25 cellular contexts compared by ENCODE assay signal in the genomic region with DNA sequence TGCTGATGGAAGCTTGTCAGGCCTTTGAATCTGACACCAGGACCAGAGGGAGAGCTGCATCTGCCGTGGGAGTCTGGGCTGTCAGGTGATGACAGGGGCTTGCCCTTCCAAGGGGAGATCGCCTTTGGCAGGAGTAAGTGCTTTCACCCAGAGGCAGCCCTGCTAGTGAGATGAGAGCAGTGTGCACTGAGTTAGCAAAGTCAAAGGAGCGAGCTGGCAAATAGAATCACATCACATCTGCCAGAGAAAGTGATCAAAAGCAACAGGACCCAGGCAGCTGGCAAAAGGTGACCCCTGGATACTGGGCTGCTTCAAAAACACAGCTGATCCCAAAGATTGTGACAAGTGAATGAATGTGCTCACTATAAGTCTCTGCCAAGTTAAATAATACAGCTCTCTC. TPM values are rescaled to one million over a fixed set of nuclear protein-coding genes. Genes with fewer than 3 reads are reported as not detected.
A peak's percentile ranks its signal among the peaks of the same experiment; 100 is the strongest.
DNase-seq lines count a peak whose midpoint lies in the region; ATAC-seq, FAIRE-seq and TF ChIP-seq lines count a peak whose summit lies in the region.
"Had no signal": no experiment of that assay in that cellular context is flagged by ENCODE, and none has a peak within 500 bp of the region (broad histone marks: within the 10 kb centered on the region; RNA-seq: fewer than 3 reads in every experiment).

No MANE protein-coding gene starts in this region.

- H3K27me3 Mint-ChIP-seq in CD4-positive, alpha-beta T cell = peaks cover 18% of the 10 kb centered on the region

- H3K9me3 ChIP-seq in left ventricle myocardium inferior (replicated peaks) (no peaks in the 10 kb centered on the region), K562 (replicated peaks; ENCODE audit: control insufficient read depth, insufficient read depth, low read depth, low read length) (no peaks in the 10 kb centered on the region), osteoblast (ENCODE audit: low read depth, low read length) (no peaks in the 10 kb centered on the region)
- H3K9me3 ChIP-seq in CD4-positive, alpha-beta T cell (ENCODE audit: control insufficient read depth, low read length) = no peaks in the 10 kb centered on the region
- H3K9me3 ChIP-seq: A549, Peyer's patch had no signal

- intact Hi-C loops in left ventricle myocardium inferior (cut with micrococcal nuclease) = no loop called here
- intact Hi-C loops in Right ventricle myocardium inferior (cut with DNase I) = no loop called here
- intact Hi-C loops in K562 (cut with micrococcal nuclease) = loop anchor here (5.0 kb wide), 1 partner anchor 72 kb away; no protein-coding TSS in a partner anchor
- intact Hi-C loops in CD4-positive, alpha-beta T cell (cut with DNase I, micrococcal nuclease) = no loop called here

- H3K4me1 ChIP-seq in left ventricle myocardium inferior (no peaks in the 10 kb centered on the region), K562 (replicated peaks in 1 of 2; ENCODE audit: control insufficient read depth in 2 of 2, insufficient read depth in 2 of 2, low read length in 2 of 2) (peaks cover 0 to 3% of the 10 kb centered on the region in 2 experiments; a peak in 2 of 5 replicates), osteoblast (ENCODE audit: insufficient read depth, low read length) (no peaks in the 10 kb centered on the region)
- H3K4me1 ChIP-seq: A549, Peyer's patch had no signal

- no peak for TF ChIP-seq CTCF in left ventricle myocardium inferior (IDR thresholded peaks at IDR 0.05; ENCODE audit: borderline replicate concordance)
- TF ChIP-seq CTCF in K562 (IDR thresholded peaks at IDR 0.05 in 2 of 3, conservative IDR thresholded peaks at IDR 0.05 in 1 of 3; ENCODE audit: insufficient read depth in 2 of 3, low read depth in 1 of 3, low read length in 3 of 3) = no peak
- TF ChIP-seq CTCF in osteoblast (IDR thresholded peaks at IDR 0.05; ENCODE audit: extremely low read depth, low read depth, low read length) = no peak
- TF ChIP-seq CTCF in CD4-positive, alpha-beta T cell (IDR thresholded peaks at IDR 0.05) = no peak

- TF ChIP-seq POLR2A in K562 (conservative IDR thresholded peaks at IDR 0.05) = no peak

- H3K4me1 Mint-ChIP-seq in CD4-positive, alpha-beta T cell (ENCODE audit: low read depth) = no peaks in the 10 kb centered on the region
- H3K4me1 Mint-ChIP-seq: T-cell had no signal

- CTCF ChIA-PET in K562 (lab: Yijun Ruan, JAX; ENCODE audit: low intra/inter-chr PET ratio) = no interaction called here
- CTCF ChIA-PET in CD4-positive, alpha-beta T cell (lab: Charles Lee) = no interaction called here

- H3K36me3 ChIP-seq in left ventricle myocardium inferior (no peaks in the 10 kb centered on the region), K562 (ENCODE audit: control insufficient read depth, insufficient read depth, low read length) (peaks cover 3% of the 10 kb centered on the region; the same call in 1 of the 3 replicates), osteoblast (ENCODE audit: insufficient read depth, low read length) (no peaks in the 10 kb centered on the region)
- H3K36me3 ChIP-seq: Peyer's patch had no signal

- H3K4me3 Mint-ChIP-seq in CD4-positive, alpha-beta T cell = no peak overlapping the region
- H3K4me3 Mint-ChIP-seq: CD8-positive, alpha-beta T cell; T-cell; T-helper 2 cell treated with Interferon-gamma antibody and Interleukin-4, amounts not matched to agents 5 μg/mL and 100 μg/mL, for 36 hours had no signal

- no peaks in the 10 kb centered on the region for H3K27me3 ChIP-seq in left ventricle myocardium inferior (ENCODE audit: low read depth)
- no peaks in the 10 kb centered on the region for H3K27me3 ChIP-seq in K562 (ENCODE audit: control insufficient read depth in 2 of 2, insufficient read depth in 2 of 2, low read length in 2 of 2)
- no peaks in the 10 kb centered on the region for H3K27me3 ChIP-seq in osteoblast (ENCODE audit: insufficient read depth, low read length)
- H3K27me3 ChIP-seq in CD4-positive, alpha-beta T cell (ENCODE audit: control insufficient read depth, insufficient read depth, low read length) = no peaks in the 10 kb centered on the region
- H3K27me3 ChIP-seq: Peyer's patch had no signal

- peak overlapping the region; percentile 5 for H3K4me3 ChIP-seq in left ventricle myocardium inferior
- no peak overlapping the region for H3K4me3 ChIP-seq in K562
- no peak overlapping the region for H3K4me3 ChIP-seq in osteoblast (ENCODE audit: insufficient read depth, low read length)
- H3K4me3 ChIP-seq: A549, Peyer's patch had no signal

- no peak overlapping the region for H3K27ac ChIP-seq in left ventricle myocardium inferior (replicated peaks)
- H3K27ac ChIP-seq in K562 (ENCODE audit: extremely low read depth, low read depth, low read length) = peak overlapping the region; percentile 47; the same call in 2 of the 3 replicates
- H3K27ac ChIP-seq in osteoblast (ENCODE audit: low read depth, low read length) = no peak overlapping the region
- H3K27ac ChIP-seq in CD4-positive, alpha-beta T cell (ENCODE audit: low read depth, low read length) = no peak overlapping the region
- H3K27ac ChIP-seq: A549, Peyer's patch had no signal

- no peak for TF ChIP-seq RAD21 in K562 (CRISPR knock-in tag; conservative IDR thresholded peaks at IDR 0.05 in 1 of 2, IDR thresholded peaks at IDR 0.05 in 1 of 2)

- TF ChIP-seq EP300 in K562 (IDR thresholded peaks at IDR 0.05; ENCODE audit: low read length) = no peak

- FAIRE-seq in K562 (lab: Jason Lieb, UNC) = no peak
- FAIRE-seq: A549, HepG2 had no signal

- WGBS in K562 (ENCODE audit: insufficient coverage, low coverage, missing lambda C conversion rate) = 76% methylated on average over 3 of the region's 3 CpGs

- peak overlapping the region in 1 of 2 experiments; percentile 87; a peak in 2 of 4 replicates for H3K9ac ChIP-seq in K562 (ENCODE audit: insufficient read depth in 1 of 2, low read depth in 2 of 2, low read length in 2 of 2)

- H3K9me3 Mint-ChIP-seq in CD4-positive, alpha-beta T cell = no peaks in the 10 kb centered on the region
- H3K9me3 Mint-ChIP-seq: CD8-positive, alpha-beta T cell; T-helper 2 cell treated with Interferon-gamma antibody and Interleukin-4, amounts not matched to agents 5 μg/mL and 100 μg/mL, for 36 hours had no signal

- TSS peak; percentile 67 for BruUV-seq in K562 (replicated peaks; lab: Mats Ljungman, UMichigan)

- H2AFZ ChIP-seq in K562 (ENCODE audit: low read depth, low read length) (peak overlapping the region; percentile 95), osteoblast (ENCODE audit: low read length) (no peak overlapping the region)

- in situ Hi-C loops in K562 (cut with MboI) = no loop called here

- POLR2A ChIA-PET in K562 (lab: Yijun Ruan, JAX) = interaction anchor here (0.7 to 0.9 kb wide), 4 partner anchors 19 to 805 kb away, joined by 3 to 4 read pairs (median 3); no protein-coding TSS in a partner anchor
- POLR2A ChIA-PET in CD4-positive, alpha-beta T cell (lab: Charles Lee) = no interaction called here

- no peaks in the 10 kb centered on the region for H3K36me3 Mint-ChIP-seq in CD4-positive, alpha-beta T cell (ENCODE audit: low read depth)
- H3K36me3 Mint-ChIP-seq: CD8-positive, alpha-beta T cell; T-cell had no signal

- H3K27ac Mint-ChIP-seq in CD4-positive, alpha-beta T cell = no peak overlapping the region
- H3K27ac Mint-ChIP-seq: CD8-positive, alpha-beta T cell; T-cell; T-helper 2 cell treated with Interferon-gamma antibody and Interleukin-4, amounts not matched to agents 5 μg/mL and 100 μg/mL, for 36 hours had no signal

- no peaks in the 10 kb centered on the region for H3K9me1 ChIP-seq in K562 (ENCODE audit: control insufficient read depth, insufficient read depth, low read length)

- ATAC-seq in Right ventricle myocardium inferior (no peak), K562 (peak; percentile 25), GM18520 (IDR thresholded peaks at IDR 0.05; ENCODE audit: unreplicated experiment) (no peak)
- ATAC-seq in CD4-positive, alpha-beta T cell (ENCODE audit: poor library complexity) = no peak
- ATAC-seq: A549; CD8-positive, alpha-beta T cell; T-cell had no signal

- DNase-seq in left ventricle myocardium inferior = no peak
- DNase-seq in Right ventricle myocardium inferior (ENCODE audit: missing footprints) = no peak
- DNase-seq in NCI-H69 (lab: John Stamatoyannopoulos, UW) = peak; percentile 60
- DNase-seq in K562 (ENCODE audit: extremely low read depth in 1 of 4, low spot score in 3 of 4) = peak in 2 of 4 experiments; percentile 9 to 15
- DNase-seq in osteoblast (ENCODE audit: insufficient read length, low spot score, missing footprints) = no peak
- DNase-seq in CD4-positive, alpha-beta T cell = no peak
- DNase-seq: AML-193; C1 segment of cervical spinal cord; CD8-positive, alpha-beta T cell; DND-41; H7; Kasumi-1; NCI-H1092 treated with DMSO at 0.1 percent for 48 hours; NCI-H1436 treated with DMSO at 0.1 percent for 48 hours; NCI-H2029; NCI-H526; Peyer's patch; T-cell had no signal

- H3K79me2 ChIP-seq in K562 (ENCODE audit: control insufficient read depth, insufficient read depth, low read length) (peaks cover 43% of the 10 kb centered on the region), osteoblast (ENCODE audit: insufficient read depth, low read length) (no peaks in the 10 kb centered on the region)

- H4K20me1 ChIP-seq in K562 (replicated peaks; ENCODE audit: control insufficient read depth, insufficient read depth, low read length) (no peaks in the 10 kb centered on the region), osteoblast (ENCODE audit: insufficient read depth, low read length) (no peaks in the 10 kb centered on the region)

- H3K4me2 ChIP-seq in K562 (ENCODE audit: insufficient read depth, low read length) = peak overlapping the region; percentile 86
- no peak overlapping the region for H3K4me2 ChIP-seq in osteoblast (ENCODE audit: insufficient read depth, low read length)
- H3K4me2 ChIP-seq: A549 had no signal

RNA-seq across cellular contexts. Expression of a gene that starts 36.1 kb away (rescaled TPM):
- total RNA-seq in left ventricle myocardium inferior = not detected
- not detected for total RNA-seq in Right ventricle myocardium inferior
- 13.5 and 30.4 TPM in 2 replicates for total RNA-seq in K562 (2011; cell fraction: chromatin; rRNA removed; ENCODE audit: low replicate concordance)
- 4.0 and 12.2 TPM in 2 replicates for total RNA-seq in K562 (2011; cell fraction: nucleolus; rRNA removed)
- total RNA-seq in K562 (2011; cell fraction: nucleoplasm; rRNA removed) = 22.3 and 38.9 TPM in 2 replicates
- 1.7 and 7.6 TPM in 2 replicates for total RNA-seq in K562 (2014; rRNA removed)
- 3.5 and 4.0 TPM in 2 replicates for total RNA-seq in K562 (2014; rRNA removed; fragmentation: Illumina TruSeq; extraction: Trizol)
- 2.8 and 5.0 TPM in 2 replicates for total RNA-seq in K562 (2015; rRNA removed; fragmentation: Illumina TruSeq; extraction: Trizol)
- 2.0 and 5.2 TPM in 2 replicates for total RNA-seq in K562 (2021)
- polyA plus RNA-seq in K562 (2011; rRNA removed) = not detected in 2 replicates
- not detected in 2 replicates for polyA plus RNA-seq in K562 (2011; cell fraction: cytosol; rRNA removed)
- polyA plus RNA-seq in K562 (2011; cell fraction: nucleus; rRNA removed) = 3.7 and 3.8 TPM in 2 replicates
- not detected in 2 replicates for polyA plus RNA-seq in K562 (2012)
- not detected in 2 replicates for polyA plus RNA-seq in K562 (2014; fragmentation: Illumina TruSeq; extraction: Trizol)
- not detected for polyA plus RNA-seq in K562 (2014; fragmentation: Nextera tagmentation; extraction: Ambion mirVana)
- polyA plus RNA-seq in K562 (2014; rRNA removed) = not detected in 2 replicates
- 10.7 and 20.7 TPM in 2 replicates for polyA minus RNA-seq in K562 (2011; rRNA and poly(A)+ RNA removed)
- not detected in 2 replicates for polyA minus RNA-seq in K562 (2011; cell fraction: cytosol; rRNA and poly(A)+ RNA removed)
- polyA minus RNA-seq in K562 (2011; cell fraction: nucleus; rRNA and poly(A)+ RNA removed) = 23.8 and 26.5 TPM in 2 replicates
- total RNA-seq in osteoblast = not detected in 2 replicates
- not detected for total RNA-seq in CD4-positive, alpha-beta T cell
- total RNA-seq: CD8-positive, alpha-beta T cell; H7; HepG2; HT1080; M059J; OCI-LY7; Peyer's patch; T-cell had no signal
- polyA plus RNA-seq: A549, HepG2 had no signal
